ENCODE assay signal across 1 cellular context in the genomic region with DNA sequence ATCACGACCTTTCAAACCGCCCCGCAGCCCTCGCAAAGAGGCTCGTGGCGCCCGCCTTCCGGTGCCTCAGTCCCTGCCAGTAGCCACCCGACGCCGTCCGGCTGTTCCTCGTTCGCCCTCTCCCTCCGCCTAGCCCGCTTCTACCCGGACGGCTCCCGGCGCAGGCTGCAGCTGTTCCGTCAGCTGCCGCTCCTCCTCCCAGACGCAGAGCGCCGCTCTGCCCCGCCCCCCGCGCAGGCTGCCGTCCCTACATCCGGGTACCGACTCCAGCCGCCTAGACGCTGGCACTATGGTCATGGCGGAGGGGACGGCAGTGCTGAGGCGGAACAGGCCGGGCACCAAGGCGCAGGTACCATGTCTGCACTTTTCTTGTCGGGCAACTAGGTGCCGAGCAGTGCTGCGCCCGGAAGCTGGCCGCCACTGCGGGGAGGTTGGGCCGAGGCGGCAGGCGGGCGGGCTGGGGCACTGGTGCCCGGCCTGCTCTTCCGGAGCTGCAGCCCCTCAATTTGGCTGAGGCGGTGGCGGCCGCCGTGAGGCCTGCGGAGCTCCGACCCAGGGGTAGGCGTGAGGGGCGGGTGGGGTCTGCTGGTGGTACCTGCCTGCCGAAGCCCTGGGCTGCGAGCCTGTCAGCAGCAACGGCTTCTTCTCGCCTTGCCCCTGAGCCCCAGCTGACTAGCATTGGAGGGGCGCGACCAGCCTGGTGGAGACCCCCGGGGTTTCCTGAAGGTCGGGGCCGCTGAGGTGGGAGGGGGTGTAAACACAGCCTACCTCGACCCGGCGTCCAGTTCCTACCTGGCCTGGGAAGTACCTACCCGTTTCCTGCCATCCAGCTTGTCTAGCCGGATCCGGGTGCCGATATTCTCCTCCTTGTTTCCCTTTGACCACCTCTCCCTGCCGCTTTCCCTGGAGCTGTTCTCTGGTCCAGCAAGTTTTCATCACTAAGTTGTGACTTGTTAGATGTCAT.
TF ChIP-seq lines count a peak whose summit lies in the region.

A gene (plus strand): TSS at position 269 of the 964 bp plus-strand sequence. CDS start 21 bp downstream, at position 290.

TF ChIP-seq in K562, 482 proteins besides CTCF, POLR2A, EP300 and RAD21 (continued from another document and continues in another):
- TF ChIP-seq ZNF24 (IDR thresholded peaks at IDR 0.05) (peak; percentile 53), TAF15 (IDR thresholded peaks at IDR 0.05; ENCODE audit: low read depth, low read length) (no peak), ZNF785 (CRISPR knock-in tag; IDR thresholded peaks at IDR 0.05) (no peak), ZKSCAN3 (CRISPR knock-in tag; IDR thresholded peaks at IDR 0.05) (no peak), NR1H2 (CRISPR knock-in tag; IDR thresholded peaks at IDR 0.05) (no peak), MYBL2 (IDR thresholded peaks at IDR 0.05; ENCODE audit: low read depth) (no peak), MYBL2 (CRISPR knock-in tag; IDR thresholded peaks at IDR 0.05; ENCODE audit: borderline replicate concordance) (no peak), BMI1 (IDR thresholded peaks at IDR 0.05; ENCODE audit: low read length) (no peak), RFX7 (CRISPR knock-in tag; IDR thresholded peaks at IDR 0.05) (no peak), ZNF140 (CRISPR knock-in tag; IDR thresholded peaks at IDR 0.05) (no peak), NR4A1 (CRISPR knock-in tag; IDR thresholded peaks at IDR 0.05) (no peak), NR4A1 (tag; IDR thresholded peaks at IDR 0.05) (0 out of 2 replicates have a peak, but pooled peaks have one; percentile 55), SREBF1 (IDR thresholded peaks at IDR 0.05; ENCODE audit: borderline replicate concordance, low read depth, low read length) (no peak), ZBED1 (IDR thresholded peaks at IDR 0.05) (no peak), POLR2H (tag; IDR thresholded peaks at IDR 0.05; ENCODE audit: low read depth) (peak; percentile 76; the same call in 1 of the 2 replicates), NFIC (IDR thresholded peaks at IDR 0.05) (no peak; the same call in 1 of the 2 replicates), STAG1 (CRISPR knock-in tag; IDR thresholded peaks at IDR 0.05; ENCODE audit: borderline replicate concordance) (no peak), ZNF766 (CRISPR knock-in tag; conservative IDR thresholded peaks at IDR 0.05) (no peak; the same call in 1 of the 2 replicates), TEAD4 (IDR thresholded peaks at IDR 0.05; ENCODE audit: low read length) (no peak), TEAD4 (CRISPR knock-in tag; IDR thresholded peaks at IDR 0.05; ENCODE audit: borderline replicate concordance) (no peak), KLF1 (tag; IDR thresholded peaks at IDR 0.05) (no peak), MYNN (IDR thresholded peaks at IDR 0.05) (peak; percentile 41; the same call in 1 of the 2 replicates), MYNN (CRISPR knock-in tag; IDR thresholded peaks at IDR 0.05) (no peak), SMARCE1 (IDR thresholded peaks at IDR 0.05) (no peak), GABPA (tag; conservative IDR thresholded peaks at IDR 0.05; ENCODE audit: low read depth) (peak; percentile 90), HNRNPL (IDR thresholded peaks at IDR 0.05; ENCODE audit: low read depth, low read length) (no peak), ZNF644 (tag; IDR thresholded peaks at IDR 0.05; ENCODE audit: low read depth) (no peak)
- TF ChIP-seq, protein P1, sequence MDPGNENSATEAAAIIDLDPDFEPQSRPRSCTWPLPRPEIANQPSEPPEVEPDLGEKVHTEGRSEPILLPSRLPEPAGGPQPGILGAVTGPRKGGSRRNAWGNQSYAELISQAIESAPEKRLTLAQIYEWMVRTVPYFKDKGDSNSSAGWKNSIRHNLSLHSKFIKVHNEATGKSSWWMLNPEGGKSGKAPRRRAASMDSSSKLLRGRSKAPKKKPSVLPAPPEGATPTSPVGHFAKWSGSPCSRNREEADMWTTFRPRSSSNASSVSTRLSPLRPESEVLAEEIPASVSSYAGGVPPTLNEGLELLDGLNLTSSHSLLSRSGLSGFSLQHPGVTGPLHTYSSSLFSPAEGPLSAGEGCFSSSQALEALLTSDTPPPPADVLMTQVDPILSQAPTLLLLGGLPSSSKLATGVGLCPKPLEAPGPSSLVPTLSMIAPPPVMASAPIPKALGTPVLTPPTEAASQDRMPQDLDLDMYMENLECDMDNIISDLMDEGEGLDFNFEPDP (CRISPR knock-in tag; IDR thresholded peaks at IDR 0.05) = no peak
- TF ChIP-seq, protein P2, sequence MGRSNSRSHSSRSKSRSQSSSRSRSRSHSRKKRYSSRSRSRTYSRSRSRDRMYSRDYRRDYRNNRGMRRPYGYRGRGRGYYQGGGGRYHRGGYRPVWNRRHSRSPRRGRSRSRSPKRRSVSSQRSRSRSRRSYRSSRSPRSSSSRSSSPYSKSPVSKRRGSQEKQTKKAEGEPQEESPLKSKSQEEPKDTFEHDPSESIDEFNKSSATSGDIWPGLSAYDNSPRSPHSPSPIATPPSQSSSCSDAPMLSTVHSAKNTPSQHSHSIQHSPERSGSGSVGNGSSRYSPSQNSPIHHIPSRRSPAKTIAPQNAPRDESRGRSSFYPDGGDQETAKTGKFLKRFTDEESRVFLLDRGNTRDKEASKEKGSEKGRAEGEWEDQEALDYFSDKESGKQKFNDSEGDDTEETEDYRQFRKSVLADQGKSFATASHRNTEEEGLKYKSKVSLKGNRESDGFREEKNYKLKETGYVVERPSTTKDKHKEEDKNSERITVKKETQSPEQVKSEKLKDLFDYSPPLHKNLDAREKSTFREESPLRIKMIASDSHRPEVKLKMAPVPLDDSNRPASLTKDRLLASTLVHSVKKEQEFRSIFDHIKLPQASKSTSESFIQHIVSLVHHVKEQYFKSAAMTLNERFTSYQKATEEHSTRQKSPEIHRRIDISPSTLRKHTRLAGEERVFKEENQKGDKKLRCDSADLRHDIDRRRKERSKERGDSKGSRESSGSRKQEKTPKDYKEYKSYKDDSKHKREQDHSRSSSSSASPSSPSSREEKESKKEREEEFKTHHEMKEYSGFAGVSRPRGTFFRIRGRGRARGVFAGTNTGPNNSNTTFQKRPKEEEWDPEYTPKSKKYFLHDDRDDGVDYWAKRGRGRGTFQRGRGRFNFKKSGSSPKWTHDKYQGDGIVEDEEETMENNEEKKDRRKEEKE (IDR thresholded peaks at IDR 0.05; ENCODE audit: borderline replicate concordance in 1 of 2, control insufficient read depth in 1 of 2, low read depth in 2 of 2, low read length in 1 of 2) = peak in 1 of 2 experiments; percentile 90; a peak in 1 of 4 replicates
- TF ChIP-seq, protein P3, sequence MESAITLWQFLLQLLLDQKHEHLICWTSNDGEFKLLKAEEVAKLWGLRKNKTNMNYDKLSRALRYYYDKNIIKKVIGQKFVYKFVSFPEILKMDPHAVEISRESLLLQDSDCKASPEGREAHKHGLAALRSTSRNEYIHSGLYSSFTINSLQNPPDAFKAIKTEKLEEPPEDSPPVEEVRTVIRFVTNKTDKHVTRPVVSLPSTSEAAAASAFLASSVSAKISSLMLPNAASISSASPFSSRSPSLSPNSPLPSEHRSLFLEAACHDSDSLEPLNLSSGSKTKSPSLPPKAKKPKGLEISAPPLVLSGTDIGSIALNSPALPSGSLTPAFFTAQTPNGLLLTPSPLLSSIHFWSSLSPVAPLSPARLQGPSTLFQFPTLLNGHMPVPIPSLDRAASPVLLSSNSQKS (CRISPR knock-in tag; IDR thresholded peaks at IDR 0.05) = no peak
- TF ChIP-seq, protein P4, sequence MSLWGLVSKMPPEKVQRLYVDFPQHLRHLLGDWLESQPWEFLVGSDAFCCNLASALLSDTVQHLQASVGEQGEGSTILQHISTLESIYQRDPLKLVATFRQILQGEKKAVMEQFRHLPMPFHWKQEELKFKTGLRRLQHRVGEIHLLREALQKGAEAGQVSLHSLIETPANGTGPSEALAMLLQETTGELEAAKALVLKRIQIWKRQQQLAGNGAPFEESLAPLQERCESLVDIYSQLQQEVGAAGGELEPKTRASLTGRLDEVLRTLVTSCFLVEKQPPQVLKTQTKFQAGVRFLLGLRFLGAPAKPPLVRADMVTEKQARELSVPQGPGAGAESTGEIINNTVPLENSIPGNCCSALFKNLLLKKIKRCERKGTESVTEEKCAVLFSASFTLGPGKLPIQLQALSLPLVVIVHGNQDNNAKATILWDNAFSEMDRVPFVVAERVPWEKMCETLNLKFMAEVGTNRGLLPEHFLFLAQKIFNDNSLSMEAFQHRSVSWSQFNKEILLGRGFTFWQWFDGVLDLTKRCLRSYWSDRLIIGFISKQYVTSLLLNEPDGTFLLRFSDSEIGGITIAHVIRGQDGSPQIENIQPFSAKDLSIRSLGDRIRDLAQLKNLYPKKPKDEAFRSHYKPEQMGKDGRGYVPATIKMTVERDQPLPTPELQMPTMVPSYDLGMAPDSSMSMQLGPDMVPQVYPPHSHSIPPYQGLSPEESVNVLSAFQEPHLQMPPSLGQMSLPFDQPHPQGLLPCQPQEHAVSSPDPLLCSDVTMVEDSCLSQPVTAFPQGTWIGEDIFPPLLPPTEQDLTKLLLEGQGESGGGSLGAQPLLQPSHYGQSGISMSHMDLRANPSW (CRISPR knock-in tag; IDR thresholded peaks at IDR 0.05) = no peak
- TF ChIP-seq, protein P5, sequence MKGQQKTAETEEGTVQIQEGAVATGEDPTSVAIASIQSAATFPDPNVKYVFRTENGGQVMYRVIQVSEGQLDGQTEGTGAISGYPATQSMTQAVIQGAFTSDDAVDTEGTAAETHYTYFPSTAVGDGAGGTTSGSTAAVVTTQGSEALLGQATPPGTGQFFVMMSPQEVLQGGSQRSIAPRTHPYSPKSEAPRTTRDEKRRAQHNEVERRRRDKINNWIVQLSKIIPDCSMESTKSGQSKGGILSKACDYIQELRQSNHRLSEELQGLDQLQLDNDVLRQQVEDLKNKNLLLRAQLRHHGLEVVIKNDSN (CRISPR knock-in tag; IDR thresholded peaks at IDR 0.05) = peak; percentile 32; the same call in 1 of the 2 replicates
- TF ChIP-seq, protein P6, sequence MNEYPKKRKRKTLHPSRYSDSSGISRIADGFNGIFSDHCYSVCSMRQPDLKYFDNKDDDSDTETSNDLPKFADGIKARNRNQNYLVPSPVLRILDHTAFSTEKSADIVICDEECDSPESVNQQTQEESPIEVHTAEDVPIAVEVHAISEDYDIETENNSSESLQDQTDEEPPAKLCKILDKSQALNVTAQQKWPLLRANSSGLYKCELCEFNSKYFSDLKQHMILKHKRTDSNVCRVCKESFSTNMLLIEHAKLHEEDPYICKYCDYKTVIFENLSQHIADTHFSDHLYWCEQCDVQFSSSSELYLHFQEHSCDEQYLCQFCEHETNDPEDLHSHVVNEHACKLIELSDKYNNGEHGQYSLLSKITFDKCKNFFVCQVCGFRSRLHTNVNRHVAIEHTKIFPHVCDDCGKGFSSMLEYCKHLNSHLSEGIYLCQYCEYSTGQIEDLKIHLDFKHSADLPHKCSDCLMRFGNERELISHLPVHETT (CRISPR knock-in tag; conservative IDR thresholded peaks at IDR 0.05 in 1 of 2, IDR thresholded peaks at IDR 0.05 in 1 of 2) = peak in 1 of 2 experiments; percentile 94; a peak in 2 of 4 replicates
- TF ChIP-seq, protein P7, sequence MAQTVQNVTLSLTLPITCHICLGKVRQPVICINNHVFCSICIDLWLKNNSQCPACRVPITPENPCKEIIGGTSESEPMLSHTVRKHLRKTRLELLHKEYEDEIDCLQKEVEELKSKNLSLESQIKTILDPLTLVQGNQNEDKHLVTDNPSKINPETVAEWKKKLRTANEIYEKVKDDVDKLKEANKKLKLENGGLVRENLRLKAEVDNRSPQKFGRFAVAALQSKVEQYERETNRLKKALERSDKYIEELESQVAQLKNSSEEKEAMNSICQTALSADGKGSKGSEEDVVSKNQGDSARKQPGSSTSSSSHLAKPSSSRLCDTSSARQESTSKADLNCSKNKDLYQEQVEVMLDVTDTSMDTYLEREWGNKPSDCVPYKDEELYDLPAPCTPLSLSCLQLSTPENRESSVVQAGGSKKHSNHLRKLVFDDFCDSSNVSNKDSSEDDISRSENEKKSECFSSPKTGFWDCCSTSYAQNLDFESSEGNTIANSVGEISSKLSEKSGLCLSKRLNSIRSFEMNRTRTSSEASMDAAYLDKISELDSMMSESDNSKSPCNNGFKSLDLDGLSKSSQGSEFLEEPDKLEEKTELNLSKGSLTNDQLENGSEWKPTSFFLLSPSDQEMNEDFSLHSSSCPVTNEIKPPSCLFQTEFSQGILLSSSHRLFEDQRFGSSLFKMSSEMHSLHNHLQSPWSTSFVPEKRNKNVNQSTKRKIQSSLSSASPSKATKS (CRISPR knock-in tag; IDR thresholded peaks at IDR 0.05) = no peak
- TF ChIP-seq, protein P8, sequence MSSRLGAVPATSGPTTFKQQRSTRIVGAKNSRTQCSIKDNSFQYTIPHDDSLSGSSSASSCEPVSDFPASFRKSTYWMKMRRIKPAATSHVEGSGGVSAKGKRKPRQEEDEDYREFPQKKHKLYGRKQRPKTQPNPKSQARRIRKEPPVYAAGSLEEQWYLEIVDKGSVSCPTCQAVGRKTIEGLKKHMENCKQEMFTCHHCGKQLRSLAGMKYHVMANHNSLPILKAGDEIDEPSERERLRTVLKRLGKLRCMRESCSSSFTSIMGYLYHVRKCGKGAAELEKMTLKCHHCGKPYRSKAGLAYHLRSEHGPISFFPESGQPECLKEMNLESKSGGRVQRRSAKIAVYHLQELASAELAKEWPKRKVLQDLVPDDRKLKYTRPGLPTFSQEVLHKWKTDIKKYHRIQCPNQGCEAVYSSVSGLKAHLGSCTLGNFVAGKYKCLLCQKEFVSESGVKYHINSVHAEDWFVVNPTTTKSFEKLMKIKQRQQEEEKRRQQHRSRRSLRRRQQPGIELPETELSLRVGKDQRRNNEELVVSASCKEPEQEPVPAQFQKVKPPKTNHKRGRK (tag; IDR thresholded peaks at IDR 0.05) = no peak
